31 cellular contexts compared by ENCODE assay signal in the genomic region with DNA sequence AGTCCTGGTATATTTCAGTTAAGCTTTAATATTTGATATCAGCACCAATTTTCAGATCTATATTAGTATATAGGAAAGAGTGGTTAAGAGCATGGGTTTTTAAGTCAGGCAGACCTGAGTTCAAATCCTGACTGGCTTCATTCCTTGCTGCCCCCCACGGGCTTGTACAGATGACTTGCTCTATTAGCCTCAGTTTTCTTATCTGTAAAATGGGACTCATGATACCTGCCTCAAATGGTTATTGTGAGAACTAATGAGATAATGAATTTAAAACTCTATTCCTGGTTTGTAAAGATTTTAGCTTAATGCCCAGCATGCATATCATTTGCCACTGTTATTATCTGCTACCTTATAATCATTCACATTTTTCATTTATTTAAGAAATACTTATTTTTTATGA.
DNase-seq lines count a peak whose midpoint lies in the region; ATAC-seq, FAIRE-seq and TF ChIP-seq lines count a peak whose summit lies in the region.
"Had no signal": no experiment of that assay in that cellular context is flagged by ENCODE, and none has a peak within 500 bp of the region (broad histone marks: within the 10 kb centered on the region; RNA-seq: fewer than 3 reads in every experiment).

No MANE protein-coding gene starts in this region.

- TF ChIP-seq EP300 in HepG2 (IDR thresholded peaks at IDR 0.05; ENCODE audit: low read depth in 2 of 2, low read length in 2 of 2) (no peak), HepG2 (CRISPR knock-in tag; IDR thresholded peaks at IDR 0.05; ENCODE audit: borderline replicate concordance) (no peak), K562 (IDR thresholded peaks at IDR 0.05; ENCODE audit: low read length) (no peak)

- H3K36me3 ChIP-seq in HepG2 (replicated peaks in 1 of 2; ENCODE audit: control insufficient read depth in 1 of 2, insufficient read depth in 2 of 2, low read length in 2 of 2) (no peaks in the 10 kb centered on the region), right lobe of liver (no peaks in the 10 kb centered on the region), K562 (ENCODE audit: control insufficient read depth, insufficient read depth, low read length) (no peaks in the 10 kb centered on the region), mammary epithelial cell (ENCODE audit: insufficient read depth, low read length) (no peaks in the 10 kb centered on the region)
- H3K36me3 ChIP-seq: BE2C, BLaER1 had no signal

- H3K9me3 ChIP-seq in HepG2 (ENCODE audit: low read length) (no peaks in the 10 kb centered on the region), right lobe of liver (peaks cover 0 to 4% (median 0%) of the 10 kb centered on the region in 4 donors), K562 (replicated peaks; ENCODE audit: control insufficient read depth, insufficient read depth, low read depth, low read length) (no peaks in the 10 kb centered on the region), mammary epithelial cell (replicated peaks; ENCODE audit: insufficient read depth, low read length) (no peaks in the 10 kb centered on the region)
- H3K9me3 ChIP-seq: A549, BE2C had no signal

- H3K9ac ChIP-seq in HepG2 (ENCODE audit: insufficient read depth, low read depth, low read length) (no peak overlapping the region), K562 (ENCODE audit: insufficient read depth in 1 of 2, low read depth in 2 of 2, low read length in 2 of 2) (no peak overlapping the region), mammary epithelial cell (ENCODE audit: insufficient read depth, low read length) (no peak overlapping the region)
- H3K9ac ChIP-seq: BLaER1; BLaER1 treated with 17β-estradiol and CSF1 and Interleukin-3, amounts not matched to agents 10 nM and 100 nM had no signal

- FAIRE-seq in HepG2 (lab: Jason Lieb, UNC): no peak
- no peak for FAIRE-seq in K562 (lab: Jason Lieb, UNC)
- FAIRE-seq: A204.1, A549, D721Med had no signal

- no peaks in the 10 kb centered on the region for H3K9me1 ChIP-seq in K562 (ENCODE audit: control insufficient read depth, insufficient read depth, low read length)

- H2AFZ ChIP-seq in HepG2 (ENCODE audit: low read length) (no peak overlapping the region), K562 (ENCODE audit: low read depth, low read length) (no peak overlapping the region), mammary epithelial cell (ENCODE audit: low read depth, low read length) (no peak overlapping the region)

- H3K79me2 ChIP-seq in HepG2 (ENCODE audit: insufficient read depth, low read length): no peaks in the 10 kb centered on the region
- H3K79me2 ChIP-seq in K562 (ENCODE audit: control insufficient read depth, insufficient read depth, low read length): no peaks in the 10 kb centered on the region
- H3K79me2 ChIP-seq in mammary epithelial cell (ENCODE audit: insufficient read depth, low read length): no peaks in the 10 kb centered on the region

- no peak for DNase-seq in HepG2 (ENCODE audit: low spot score)
- no peak for DNase-seq in right lobe of liver
- DNase-seq in K562 (ENCODE audit: extremely low read depth in 1 of 4, low spot score in 3 of 4): no peak
- no peak for DNase-seq in mammary epithelial cell
- DNase-seq: 8988T; ACHN; AML-193; BE2C; C1 segment of cervical spinal cord; Caco-2; Calu3; CD4-positive, alpha-beta memory T cell; CD4-positive, alpha-beta T cell; CD4-positive, CD25-positive, alpha-beta regulatory T cell; CD8-positive, alpha-beta memory T cell; CD8-positive, alpha-beta T cell; COR-L47; DMS 273 treated with DMSO at 0.1 percent for 48 hours; DMS153; DMS53; DMS79; DMS79 treated with DMSO at 0.1 percent for 48 hours; DND-41; EL had no signal

- H3K4me2 ChIP-seq in HepG2 (ENCODE audit: low read depth, low read length): no peak overlapping the region
- no peak overlapping the region for H3K4me2 ChIP-seq in K562 (ENCODE audit: insufficient read depth, low read length)
- H3K4me2 ChIP-seq in mammary epithelial cell (ENCODE audit: insufficient read depth, low read depth, low read length): no peak overlapping the region
- H3K4me2 ChIP-seq: A549; BLaER1; BLaER1 treated with 17β-estradiol and CSF1 and Interleukin-3, amounts not matched to agents 10 nM and 100 nM had no signal

- H3K27ac ChIP-seq in HepG2 (ENCODE audit: extremely low read length, insufficient read depth, low read length) (no peak overlapping the region), right lobe of liver (no peak overlapping the region), K562 (ENCODE audit: extremely low read depth, low read depth, low read length) (no peak overlapping the region), mammary epithelial cell (ENCODE audit: insufficient read depth, low read depth, low read length) (no peak overlapping the region)
- H3K27ac ChIP-seq: 22Rv1; A549; BLaER1; BLaER1 treated with 17β-estradiol and CSF1 and Interleukin-3, amounts not matched to agents 10 nM and 100 nM; C4-2B had no signal

- ATAC-seq in HepG2 (no peak), right lobe of liver (no peak), K562 (no peak)
- ATAC-seq: A549; CD8-positive, alpha-beta T cell had no signal

- H3K4me3 ChIP-seq in HepG2 (replicated peaks in 1 of 3; ENCODE audit: insufficient read depth in 1 of 3, low read depth in 2 of 3, low read length in 3 of 3) (no peak overlapping the region), right lobe of liver (no peak overlapping the region), K562 (no peak overlapping the region), mammary epithelial cell (replicated peaks in 1 of 3; ENCODE audit: insufficient read depth in 1 of 3, low read depth in 2 of 3, low read length in 3 of 3) (no peak overlapping the region)
- H3K4me3 ChIP-seq: A549; BLaER1; BLaER1 treated with 17β-estradiol and CSF1 and Interleukin-3, amounts not matched to agents 10 nM and 100 nM had no signal

- no peaks in the 10 kb centered on the region for H4K20me1 ChIP-seq in HepG2 (ENCODE audit: insufficient read depth, low read length)
- H4K20me1 ChIP-seq in K562 (replicated peaks; ENCODE audit: control insufficient read depth, insufficient read depth, low read length): no peaks in the 10 kb centered on the region
- H4K20me1 ChIP-seq in mammary epithelial cell (ENCODE audit: insufficient read depth, low read length): no peaks in the 10 kb centered on the region
- H4K20me1 ChIP-seq: BLaER1; BLaER1 treated with 17β-estradiol and CSF1 and Interleukin-3, amounts not matched to agents 10 nM and 100 nM had no signal

- CTCF ChIA-PET in HepG2 (lab: Yijun Ruan, JAX; ENCODE audit: low intra/inter-chr PET ratio, low total read pairs) (no interaction called here), K562 (lab: Yijun Ruan, JAX; ENCODE audit: low intra/inter-chr PET ratio) (no interaction called here), mammary epithelial cell (lab: Charles Lee; ENCODE audit: low non-redundant PET) (no interaction called here)

- TF ChIP-seq RAD21 in HepG2 (CRISPR knock-in tag; IDR thresholded peaks at IDR 0.05): no peak
- no peak for TF ChIP-seq RAD21 in K562 (CRISPR knock-in tag; conservative IDR thresholded peaks at IDR 0.05 in 1 of 2, IDR thresholded peaks at IDR 0.05 in 1 of 2)

- intact Hi-C loops in HepG2 (cut with micrococcal nuclease; ENCODE audit: unreplicated experiment): no loop called here
- intact Hi-C loops in right lobe of liver (cut with DNase I): no loop called here
- intact Hi-C loops in K562 (cut with micrococcal nuclease): no loop called here
- intact Hi-C loops in mammary epithelial cell (cut with micrococcal nuclease): no loop called here

- POLR2A ChIA-PET in HepG2 (lab: Yijun Ruan, JAX): no interaction called here
- POLR2A ChIA-PET in K562 (lab: Yijun Ruan, JAX): interaction anchor here (0.5 kb wide), 1 partner anchor 270 kb away, joined by 3 read pairs; no protein-coding TSS in a partner anchor

- 35% methylated on average over 1 of the region's 1 CpG for WGBS in HepG2 (ENCODE audit: low lambda C conversion rate)
- 47% methylated on average over 1 of the region's 1 CpG for WGBS in right lobe of liver (ENCODE audit: insufficient coverage, low coverage, low lambda C conversion rate, missing lambda C conversion rate)
- 0% methylated on average over 1 of the region's 1 CpG for WGBS in K562 (ENCODE audit: insufficient coverage, low coverage, missing lambda C conversion rate)
- 47% methylated on average over 1 of the region's 1 CpG for WGBS in mammary epithelial cell (ENCODE audit: low coverage, missing lambda C conversion rate)

- BruUV-seq in HepG2 (replicated peaks; lab: Mats Ljungman, UMichigan) (no TSS peak), K562 (replicated peaks; lab: Mats Ljungman, UMichigan) (no TSS peak), mammary epithelial cell (replicated peaks; lab: Mats Ljungman, UMichigan) (no TSS peak)

- TF ChIP-seq CTCF in HepG2 (CRISPR knock-in tag; IDR thresholded peaks at IDR 0.05) (no peak), right lobe of liver (IDR thresholded peaks at IDR 0.05) (no peak), K562 (IDR thresholded peaks at IDR 0.05 in 2 of 3, conservative IDR thresholded peaks at IDR 0.05 in 1 of 3; ENCODE audit: insufficient read depth in 2 of 3, low read depth in 1 of 3, low read length in 3 of 3) (no peak), mammary epithelial cell (conservative IDR thresholded peaks at IDR 0.05 in 1 of 2, IDR thresholded peaks at IDR 0.05 in 1 of 2; ENCODE audit: extremely low read depth in 1 of 2, insufficient read depth in 1 of 2, low read depth in 1 of 2, low read length in 2 of 2) (no peak)

- TF ChIP-seq POLR2A in HepG2 (IDR thresholded peaks at IDR 0.05; ENCODE audit: insufficient read depth in 1 of 2, low read depth in 2 of 2, low read length in 2 of 2) (no peak), right lobe of liver (IDR thresholded peaks at IDR 0.05) (no peak), K562 (conservative IDR thresholded peaks at IDR 0.05) (no peak)

- in situ Hi-C loops in HepG2 (cut with HindIII; ENCODE audit: extremely low pct_ligation_motif_present, low pct_unique_long_range_greater_than_20kb) (no loop called here), K562 (cut with MboI) (no loop called here), mammary epithelial cell (cut with MboI; ENCODE audit: low sequenced_read_pairs in 2 of 2) (no loop called here)

- dilution Hi-C loops in mammary epithelial cell (cut with HindIII; ENCODE audit: low sequenced_read_pairs): no loop called here

- H3K27me3 ChIP-seq in HepG2 (ENCODE audit: control insufficient read depth in 1 of 2, insufficient read depth in 2 of 2, low read length in 2 of 2): no peaks in the 10 kb centered on the region
- H3K27me3 ChIP-seq in right lobe of liver: no peaks in the 10 kb centered on the region
- H3K27me3 ChIP-seq in K562 (ENCODE audit: control insufficient read depth in 2 of 2, insufficient read depth in 2 of 2, low read length in 2 of 2): peaks cover 5 to 12% of the 10 kb centered on the region in 2 experiments; a peak in 3 of 5 replicates
- H3K27me3 ChIP-seq in mammary epithelial cell (ENCODE audit: insufficient read depth, low read length): no peaks in the 10 kb centered on the region
- H3K27me3 ChIP-seq: BE2C; BLaER1; BLaER1 treated with 17β-estradiol and CSF1 and Interleukin-3, amounts not matched to agents 10 nM and 100 nM had no signal

- H3K4me1 ChIP-seq in HepG2 (ENCODE audit: insufficient read depth, low read length): 0 out of 2 replicates have a peak, but pooled peaks cover 5% of the 10 kb centered on the region
- H3K4me1 ChIP-seq in right lobe of liver: no peaks in the 10 kb centered on the region
- no peaks in the 10 kb centered on the region for H3K4me1 ChIP-seq in K562 (replicated peaks in 1 of 2; ENCODE audit: control insufficient read depth in 2 of 2, insufficient read depth in 2 of 2, low read length in 2 of 2)
- no peaks in the 10 kb centered on the region for H3K4me1 ChIP-seq in mammary epithelial cell (ENCODE audit: insufficient read depth, low read length)
- H3K4me1 ChIP-seq: A549; BE2C; BLaER1; BLaER1 treated with 17β-estradiol and CSF1 and Interleukin-3, amounts not matched to agents 10 nM and 100 nM; Caco-2 had no signal
